ENCODE assay signal across 29 cellular contexts in genomic region chr5:67974054-67974453, GRCh38.
"Had no signal": no experiment of that assay in that cellular context is flagged by ENCODE, and none has a peak within 500 bp of the region (broad histone marks: within the 10 kb centered on the region; RNA-seq: fewer than 3 reads in every experiment).

No MANE protein-coding gene starts in this region.

- H3K4me3 ChIP-seq: stomach, suprapubic skin, testis, thoracic aorta, thyroid gland, tibial artery, tibial nerve, transverse colon, upper lobe of left lung, upper lobe of right lung, uterus, vagina had no signal

- H3K9me3 ChIP-seq: stomach, suprapubic skin, testis, thoracic aorta, thyroid gland, tibial artery, tibial nerve, transverse colon, upper lobe of left lung, upper lobe of right lung, uterus, vagina had no signal

- H3K4me1 Mint-ChIP-seq: stimulated activated effector memory CD8-positive, alpha-beta T cell treated with anti-CD3 and anti-CD28 coated beads, Interleukin-12 subunit alpha, Interleukin-12 subunit beta, amount 100 ng/mL, for 72 hours; stimulated activated naive CD8-positive, alpha-beta T cell treated with anti-CD3 and anti-CD28 coated beads, Interleukin-15, amount 100 ng/mL, for 72 hours had no signal

- H3K9me3 Mint-ChIP-seq: stimulated activated effector memory CD8-positive, alpha-beta T cell treated with anti-CD3 and anti-CD28 coated beads, Interleukin-12 subunit alpha, Interleukin-12 subunit beta, amount 100 ng/mL, for 72 hours; stimulated activated memory B cell treated with anti-CD40 and anti-IgM and Interleukin-4, amounts not matched to agents 10 μg/mL and 1 μg/mL and 100 μg/mL, for 72 hours; stimulated activated naive B cell treated with anti-CD40 and anti-IgM and Interleukin-4, amounts not matched to agents 10 μg/mL and 1 μg/mL and 100 μg/mL, for 72 hours; stimulated activated naive CD8-positive, alpha-beta T cell treated with anti-CD3 and anti-CD28 coated beads, Interleukin-15, amount 100 ng/mL, for 72 hours; stimulated activated naive CD8-positive, alpha-beta T cell treated with anti-CD3 and anti-CD28 coated beads, Interleukin-15, Interleukin-2, amounts not matched to agents 100 ng/mL and 50 ng/mL, for 24 hours had no signal

- H3K4me3 Mint-ChIP-seq: stimulated activated effector memory CD8-positive, alpha-beta T cell treated with anti-CD3 and anti-CD28 coated beads, Interleukin-12 subunit alpha, Interleukin-12 subunit beta, amount 100 ng/mL, for 72 hours; stimulated activated memory B cell treated with anti-CD40 and anti-IgM and Interleukin-4, amounts not matched to agents 10 μg/mL and 1 μg/mL and 100 μg/mL, for 72 hours; stimulated activated naive B cell treated with anti-CD40 and anti-IgM and Interleukin-4, amounts not matched to agents 10 μg/mL and 1 μg/mL and 100 μg/mL, for 72 hours; stimulated activated naive CD8-positive, alpha-beta T cell treated with anti-CD3 and anti-CD28 coated beads, Interleukin-15, amount 100 ng/mL, for 72 hours; stimulated activated naive CD8-positive, alpha-beta T cell treated with anti-CD3 and anti-CD28 coated beads, Interleukin-15, Interleukin-2, amounts not matched to agents 100 ng/mL and 50 ng/mL, for 24 hours; type B pancreatic cell had no signal

- FAIRE-seq: urothelium cell line had no signal

- H3K27ac ChIP-seq: stomach, suprapubic skin, testis, thoracic aorta, thyroid gland, tibial artery, tibial nerve, transverse colon, upper lobe of left lung, upper lobe of right lung, uterus, vagina had no signal

- H3K27ac Mint-ChIP-seq: stimulated activated effector memory CD8-positive, alpha-beta T cell treated with anti-CD3 and anti-CD28 coated beads, Interleukin-12 subunit alpha, Interleukin-12 subunit beta, amount 100 ng/mL, for 72 hours; stimulated activated memory B cell treated with anti-CD40 and anti-IgM and Interleukin-4, amounts not matched to agents 10 μg/mL and 1 μg/mL and 100 μg/mL, for 72 hours; stimulated activated naive B cell treated with anti-CD40 and anti-IgM and Interleukin-4, amounts not matched to agents 10 μg/mL and 1 μg/mL and 100 μg/mL, for 72 hours; stimulated activated naive CD8-positive, alpha-beta T cell treated with anti-CD3 and anti-CD28 coated beads, Interleukin-15, amount 100 ng/mL, for 72 hours; stimulated activated naive CD8-positive, alpha-beta T cell treated with anti-CD3 and anti-CD28 coated beads, Interleukin-15, Interleukin-2, amounts not matched to agents 100 ng/mL and 50 ng/mL, for 24 hours; type B pancreatic cell had no signal

- H3K27me3 Mint-ChIP-seq: stimulated activated memory B cell treated with anti-CD40 and anti-IgM and Interleukin-4, amounts not matched to agents 10 μg/mL and 1 μg/mL and 100 μg/mL, for 72 hours; stimulated activated naive B cell treated with anti-CD40 and anti-IgM and Interleukin-4, amounts not matched to agents 10 μg/mL and 1 μg/mL and 100 μg/mL, for 72 hours; stimulated activated naive CD8-positive, alpha-beta T cell treated with anti-CD3 and anti-CD28 coated beads, Interleukin-15, amount 100 ng/mL, for 72 hours; stimulated activated naive CD8-positive, alpha-beta T cell treated with anti-CD3 and anti-CD28 coated beads, Interleukin-15, Interleukin-2, amounts not matched to agents 100 ng/mL and 50 ng/mL, for 24 hours; type B pancreatic cell had no signal

- H3K27me3 ChIP-seq: stomach, suprapubic skin, testis, thyroid gland, tibial artery, tibial nerve, transverse colon, upper lobe of left lung, upper lobe of right lung, uterus, vagina had no signal

- DNase-seq: stimulated activated CD4-positive, alpha-beta T cell treated with anti-CD3 and anti-CD28 coated beads, Interleukin-2, amount 100 ng/mL, for 48 hours; stimulated activated CD4-positive, alpha-beta T cell treated with anti-CD3 and anti-CD28 coated beads, Interleukin-4, amount 100 ng/mL, for 1 hour; stimulated activated CD4-positive, alpha-beta T cell treated with anti-CD3 and anti-CD28 coated beads, Interleukin-4, amount 100 ng/mL, for 24 hours; stimulated activated CD4-positive, alpha-beta T cell treated with anti-CD3 and anti-CD28 coated beads, Interleukin-4, amount 100 ng/mL, for 4 hours; stimulated activated CD8-positive, alpha-beta memory T cell treated with anti-CD3 and anti-CD28 coated beads, Interleukin-4, amount 100 ng/mL, for 48 hours; stimulated activated naive B cell treated with anti-CD40 and anti-IgM and Interleukin-4, amounts not matched to agents 10 μg/mL and 1 μg/mL and 100 μg/mL, for 72 hours; stimulated activated naive CD4-positive, alpha-beta T cell; stimulated activated naive CD4-positive, alpha-beta T cell treated with Interleukin-2 at 50 U/mL for 16 hours; stimulated activated naive CD8-positive, alpha-beta T cell treated with anti-CD3 and anti-CD28 coated beads, Interleukin-15, amount 100 ng/mL, for 72 hours; stimulated activated naive CD8-positive, alpha-beta T cell treated with anti-CD3 and anti-CD28 coated beads, Interleukin-15, Interleukin-2, amounts not matched to agents 100 U/mL and 50 U/mL, for 24 hours; stomach; substantia nigra; testis; thyroid gland; tibial artery; transverse colon; trophoblast cell; upper lobe of left lung; upper lobe of right lung; uterus had no signal

- H3K36me3 Mint-ChIP-seq: stimulated activated effector memory CD8-positive, alpha-beta T cell treated with anti-CD3 and anti-CD28 coated beads, Interleukin-12 subunit alpha, Interleukin-12 subunit beta, amount 100 ng/mL, for 72 hours; stimulated activated memory B cell treated with anti-CD40 and anti-IgM and Interleukin-4, amounts not matched to agents 10 μg/mL and 1 μg/mL and 100 μg/mL, for 72 hours; stimulated activated naive B cell treated with anti-CD40 and anti-IgM and Interleukin-4, amounts not matched to agents 10 μg/mL and 1 μg/mL and 100 μg/mL, for 72 hours; type B pancreatic cell had no signal

- H3K4me1 ChIP-seq: testis had no signal

- H3K36me3 ChIP-seq: stomach, suprapubic skin, thoracic aorta, thyroid gland, tibial artery, tibial nerve, transverse colon, upper lobe of left lung, upper lobe of right lung, uterus, vagina had no signal

- ATAC-seq: stimulated activated effector memory CD8-positive, alpha-beta T cell treated with anti-CD3 and anti-CD28 coated beads, Interleukin-12 subunit alpha, Interleukin-12 subunit beta, amount 100 ng/mL, for 72 hours; stimulated activated memory B cell treated with anti-CD40 and anti-IgM and Interleukin-4, amounts not matched to agents 10 μg/mL and 1 μg/mL and 100 μg/mL, for 72 hours; stimulated activated naive B cell treated with anti-CD40 and anti-IgM and Interleukin-4, amounts not matched to agents 10 μg/mL and 1 μg/mL and 100 μg/mL, for 72 hours; stimulated activated naive CD8-positive, alpha-beta T cell treated with anti-CD3 and anti-CD28 coated beads, Interleukin-15, amount 100 ng/mL, for 72 hours; stimulated activated naive CD8-positive, alpha-beta T cell treated with anti-CD3 and anti-CD28 coated beads, Interleukin-15, Interleukin-2, amounts not matched to agents 100 U/mL and 50 U/mL, for 24 hours; upper lobe of right lung had no signal
